In the genomic region with DNA sequence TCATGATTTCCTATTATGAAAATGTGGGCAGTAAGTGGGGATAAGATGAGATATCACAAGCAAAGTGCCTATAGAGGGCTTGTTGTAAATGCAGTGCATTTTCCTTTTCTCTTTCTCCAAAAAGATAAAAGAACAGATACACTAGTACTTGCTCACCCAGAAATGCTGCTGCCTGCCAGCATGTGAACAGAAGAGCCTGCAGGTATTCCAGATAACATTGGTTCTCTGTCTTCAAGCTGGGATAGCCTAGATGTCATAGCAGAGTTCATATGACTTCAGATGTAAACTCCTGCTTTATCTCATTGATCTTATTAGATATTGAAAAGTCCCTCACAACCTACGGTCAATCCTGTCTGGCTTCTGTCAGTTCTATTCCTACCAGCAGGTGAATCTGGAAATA, we compare ENCODE assay signal across 7 cellular contexts.
"Had no signal": no experiment of that assay in that cellular context is flagged by ENCODE, and none has a peak within 500 bp of the region (broad histone marks: within the 10 kb centered on the region; RNA-seq: fewer than 3 reads in every experiment).

No MANE protein-coding gene starts in this region.

- H3K27me3 Mint-ChIP-seq: IgD-negative memory B cell had no signal

- H3K27ac ChIP-seq: HL-60 had no signal

- H3K27ac Mint-ChIP-seq: IgD-negative memory B cell had no signal

- H3K4me3 Mint-ChIP-seq: IgD-negative memory B cell had no signal

- H3K36me3 Mint-ChIP-seq: IgD-negative memory B cell had no signal

- DNase-seq: IMR-90, KBM-7, KG1 had no signal

- ATAC-seq: HepG2, K562 had no signal

- H3K4me3 ChIP-seq: K562 had no signal
